In genomic region chr15:58473720-58474119, GRCh38 we compare ENCODE assay signal across 8 cellular contexts. TPM values are rescaled to one million over a fixed set of nuclear protein-coding genes. Genes with fewer than 3 reads are reported as not detected.
A peak's percentile ranks its signal among the peaks of the same experiment; 100 is the strongest.
DNase-seq lines count a peak whose midpoint lies in the region; ATAC-seq, FAIRE-seq and TF ChIP-seq lines count a peak whose summit lies in the region.

No MANE protein-coding gene starts in this region.

- H3K36me3 ChIP-seq in bronchial epithelial cell (ENCODE audit: control insufficient read depth, insufficient read depth, low read length): no peaks in the 10 kb centered on the region

- no peak for TF ChIP-seq CTCF in GM10266 (IDR thresholded peaks at IDR 0.05; ENCODE audit: control insufficient read depth, insufficient read depth, low read depth, missing control alignments)
- no peak for TF ChIP-seq CTCF in NB4 (IDR thresholded peaks at IDR 0.05; ENCODE audit: low read depth, low read length)
- TF ChIP-seq CTCF in bronchial epithelial cell (IDR thresholded peaks at IDR 0.05; ENCODE audit: insufficient read depth, low read length, severe bottlenecking): no peak
- no peak for TF ChIP-seq CTCF in lower leg skin (IDR thresholded peaks at IDR 0.05)

- no peak for FAIRE-seq in bronchial epithelial cell (lab: Jason Lieb, UNC)

- no peaks in the 10 kb centered on the region for H3K27me3 ChIP-seq in bronchial epithelial cell (ENCODE audit: control insufficient read depth, insufficient read depth, low read length)

- intact Hi-C loops in lower leg skin (cut with DNase I; ENCODE audit: low total_unique reads): no loop called here

- DNase-seq in GM10266 (ENCODE audit: extremely low spot score) (peak; percentile 22), NB4 (ENCODE audit: low read depth) (peak; percentile 20), bronchial epithelial cell (ENCODE audit: low read depth) (peak; percentile 94), renal cortical epithelial cell (ENCODE audit: low read depth) (peak; percentile 98), NCI-H1436 (lab: John Stamatoyannopoulos, UW) (no peak), lower leg skin (ENCODE audit: low spot score in 2 of 2) (no peak)

- TF ChIP-seq POLR2A in NB4 (IDR thresholded peaks at IDR 0.05; ENCODE audit: extremely low read depth, insufficient read length) (no peak), lower leg skin (IDR thresholded peaks at IDR 0.05) (no peak)

- WGBS in lower leg skin, 2 donors: 38 to 42% methylated on average over 2 of the region's 2 CpGs

- ATAC-seq in HG02588 (IDR thresholded peaks at IDR 0.05; ENCODE audit: unreplicated experiment) (no peak), GM21360 (IDR thresholded peaks at IDR 0.05; ENCODE audit: unreplicated experiment) (no peak)

- no peak overlapping the region for H3K4me3 ChIP-seq in NB4 (ENCODE audit: low read depth, low read length)
- no peak overlapping the region for H3K4me3 ChIP-seq in bronchial epithelial cell (ENCODE audit: low read depth, low read length)
- no peak overlapping the region for H3K4me3 ChIP-seq in lower leg skin (ENCODE audit: low read depth, poor library complexity, severe bottlenecking)

RNA-seq across cellular contexts. Expression of gene LIPC, which starts 41.9 kb away (rescaled TPM):
- total RNA-seq in bronchial epithelial cell (0.26 TPM in 1 of 2 replicates, not detected in the other), renal cortical epithelial cell (1.6 and 9.2 TPM in 2 replicates), lower leg skin (under 1 TPM in 2 of 4 donors, not detected in 2; 0.13 to 0.71 TPM)

Comparison
In these comparisons a context has a peak if more than half of its experiments do, and no peak if none do; other contexts are left out.
1. DNase-seq: peak in GM10266 (single experiment), NB4 (single experiment), bronchial epithelial cell (single experiment) and renal cortical epithelial cell (single experiment); none in NCI-H1436 (single experiment) and lower leg skin (0 of 2).